Comparison of ENCODE assay signal across 24 cellular contexts in the genomic region with DNA sequence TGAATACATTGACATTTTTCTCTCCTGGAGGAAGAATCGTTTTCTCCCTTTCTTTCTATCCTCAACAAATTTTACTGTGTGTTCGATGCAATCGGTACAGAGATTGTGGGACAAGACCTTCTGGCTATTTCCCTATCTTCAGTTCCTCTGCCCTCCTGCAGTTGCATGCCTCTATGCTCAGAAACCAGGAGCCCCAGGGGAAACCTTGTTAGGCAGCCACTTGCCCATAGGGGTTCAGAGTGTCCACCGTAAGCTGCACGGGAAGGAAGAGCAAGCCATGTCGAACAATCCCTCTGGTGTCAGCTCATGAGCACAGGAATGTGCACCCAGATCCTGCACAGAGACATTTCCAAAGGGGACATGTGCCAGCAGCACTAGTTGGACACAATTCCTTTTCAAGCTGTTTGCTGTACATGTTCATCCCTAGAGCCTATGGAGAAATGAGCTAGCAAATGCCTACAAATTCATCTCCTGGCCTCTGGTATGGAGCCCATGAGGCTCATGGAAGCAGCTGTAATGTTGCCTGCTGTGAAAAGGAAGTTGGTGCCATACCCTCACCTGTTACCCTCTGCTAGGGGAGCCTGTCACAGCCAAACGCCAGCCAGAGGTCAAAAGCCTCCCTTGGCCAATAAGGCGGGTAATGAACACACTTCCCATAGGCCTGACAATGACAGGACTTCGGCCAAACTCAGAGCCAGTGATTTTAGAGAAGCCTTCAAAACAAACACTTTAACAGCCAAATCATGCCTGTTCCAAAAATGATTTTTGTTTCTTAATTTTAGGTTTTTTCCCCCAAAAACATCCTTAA. TPM values are rescaled to one million over a fixed set of nuclear protein-coding genes. Genes with fewer than 3 reads are reported as not detected.
"Had no signal": no experiment of that assay in that cellular context is flagged by ENCODE, and none has a peak within 500 bp of the region (broad histone marks: within the 10 kb centered on the region; RNA-seq: fewer than 3 reads in every experiment).

No MANE protein-coding gene starts in this region.

- H3K9me3 ChIP-seq: left ventricle myocardium inferior, pancreas, psoas muscle, tibial artery had no signal

- H3K4me1 Mint-ChIP-seq: activated CD4-positive, alpha-beta T cell treated with anti-CD3 and anti-CD28 coated beads, Interleukin-2, amount 10 ng/mL, durations not matched to agents 7 days and 5 days; stimulated activated effector memory CD8-positive, alpha-beta T cell treated with anti-CD3 and anti-CD28 coated beads, Interleukin-12 subunit alpha, Interleukin-12 subunit beta, amount 100 ng/mL, for 72 hours; stimulated activated naive CD8-positive, alpha-beta T cell treated with anti-CD3 and anti-CD28 coated beads, Interleukin-15, amount 100 ng/mL, for 72 hours had no signal

- DNase-seq: activated CD4-positive, alpha-beta T cell treated with anti-CD3 and anti-CD28 coated beads, Interleukin-2, amount 10 ng/mL, durations not matched to agents 7 days and 5 days; activated CD4-positive, CD25-positive, alpha-beta regulatory T cell treated with anti-CD3 and anti-CD28 coated beads, Interleukin-2, amount 50 U/mL, for 72 hours; activated CD8-positive, alpha-beta memory T cell treated with anti-CD3 and anti-CD28 coated beads, Interleukin-2, amount 10 ng/mL, durations not matched to agents 7 days and 5 days; activated CD8-positive, alpha-beta T cell treated with anti-CD3 and anti-CD28 coated beads for 36 hours; activated gamma-delta T cell treated with Interleukin-2 at 50 U/mL for 16 hours; activated T-cell treated with anti-CD3 and anti-CD28 coated beads for 4 hours; foreskin melanocyte; glutamatergic neuron; kidney glomerular epithelial cell; left ventricle myocardium inferior; mammary epithelial cell; pancreas; psoas muscle; right cardiac atrium; stimulated activated CD4-positive, alpha-beta T cell treated with anti-CD3 and anti-CD28 coated beads, Interleukin-2, amount 100 ng/mL, for 24 hours; stimulated activated naive CD8-positive, alpha-beta T cell treated with anti-CD3 and anti-CD28 coated beads, Interleukin-15, amount 100 ng/mL, for 72 hours had no signal

- H3K27me3 ChIP-seq: pancreas, tibial artery had no signal

- H3K4me3 ChIP-seq: left ventricle myocardium inferior, pancreas, psoas muscle, skin epidermis, tibial artery had no signal

- ATAC-seq: activated CD8-positive, alpha-beta memory T cell treated with anti-CD3 and anti-CD28 coated beads, Interleukin-2, amount 10 ng/mL, durations not matched to agents 7 days and 5 days; activated CD8-positive, alpha-beta T cell treated with anti-CD3 and anti-CD28 coated beads for 36 hours; natural killer cell treated with Interleukin-12 subunit alpha and Interleukin-12 subunit beta and Interleukin-15 and Interleukin-18, amount 100 ng/mL, for 72 hours; right cardiac atrium; stimulated activated effector memory CD8-positive, alpha-beta T cell treated with anti-CD3 and anti-CD28 coated beads, Interleukin-12 subunit alpha, Interleukin-12 subunit beta, amount 100 ng/mL, for 72 hours; stimulated activated naive CD8-positive, alpha-beta T cell treated with anti-CD3 and anti-CD28 coated beads, Interleukin-15, amount 100 ng/mL, for 72 hours had no signal

- H3K36me3 ChIP-seq: left ventricle myocardium inferior, pancreas, tibial artery had no signal

- H3K36me3 Mint-ChIP-seq: activated CD8-positive, alpha-beta memory T cell treated with anti-CD3 and anti-CD28 coated beads, Interleukin-2, amount 10 ng/mL, durations not matched to agents 7 days and 5 days; activated naive CD8-positive, alpha-beta T cell; natural killer cell treated with Interleukin-12 subunit alpha and Interleukin-12 subunit beta and Interleukin-15 and Interleukin-18, amount 100 ng/mL, for 72 hours; stimulated activated effector memory CD8-positive, alpha-beta T cell treated with anti-CD3 and anti-CD28 coated beads, Interleukin-12 subunit alpha, Interleukin-12 subunit beta, amount 100 ng/mL, for 72 hours had no signal

- H3K27ac Mint-ChIP-seq: activated CD4-positive, alpha-beta T cell treated with anti-CD3 and anti-CD28 coated beads, Interleukin-2, amount 10 ng/mL, durations not matched to agents 7 days and 5 days; activated CD8-positive, alpha-beta memory T cell treated with anti-CD3 and anti-CD28 coated beads, Interleukin-2, amount 10 ng/mL, durations not matched to agents 7 days and 5 days; activated CD8-positive, alpha-beta T cell treated with anti-CD3 and anti-CD28 coated beads for 36 hours; activated naive CD8-positive, alpha-beta T cell; natural killer cell treated with Interleukin-12 subunit alpha and Interleukin-12 subunit beta and Interleukin-15 and Interleukin-18, amount 100 ng/mL, for 72 hours; stimulated activated effector memory CD8-positive, alpha-beta T cell treated with anti-CD3 and anti-CD28 coated beads, Interleukin-12 subunit alpha, Interleukin-12 subunit beta, amount 100 ng/mL, for 72 hours; stimulated activated naive CD8-positive, alpha-beta T cell treated with anti-CD3 and anti-CD28 coated beads, Interleukin-15, amount 100 ng/mL, for 72 hours had no signal

- FAIRE-seq: bronchial epithelial cell, pancreas had no signal

- H3K27ac ChIP-seq: epithelial cell of prostate, left ventricle myocardium inferior, pancreas, psoas muscle, skin epidermis, tibial artery, VCaP had no signal

- H3K4me1 ChIP-seq: left ventricle myocardium inferior, pancreas, psoas muscle, tibial artery had no signal

- H3K4me3 Mint-ChIP-seq: activated CD4-positive, alpha-beta T cell treated with anti-CD3 and anti-CD28 coated beads, Interleukin-2, amount 10 ng/mL, durations not matched to agents 7 days and 5 days; activated CD8-positive, alpha-beta memory T cell treated with anti-CD3 and anti-CD28 coated beads, Interleukin-2, amount 10 ng/mL, durations not matched to agents 7 days and 5 days; activated CD8-positive, alpha-beta T cell treated with anti-CD3 and anti-CD28 coated beads for 36 hours; activated naive CD8-positive, alpha-beta T cell; natural killer cell treated with Interleukin-12 subunit alpha and Interleukin-12 subunit beta and Interleukin-15 and Interleukin-18, amount 100 ng/mL, for 72 hours; stimulated activated effector memory CD8-positive, alpha-beta T cell treated with anti-CD3 and anti-CD28 coated beads, Interleukin-12 subunit alpha, Interleukin-12 subunit beta, amount 100 ng/mL, for 72 hours; stimulated activated naive CD8-positive, alpha-beta T cell treated with anti-CD3 and anti-CD28 coated beads, Interleukin-15, amount 100 ng/mL, for 72 hours had no signal

RNA-seq across cellular contexts. Expression of gene ASAH2, which starts 35.9 kb away (rescaled TPM):
- total RNA-seq: left ventricle myocardium inferior had no signal
